In genomic region chr10:440127-440526, GRCh38 we compare ENCODE assay signal across 2 cellular contexts.
TF ChIP-seq lines count a peak whose summit lies in the region.

No MANE protein-coding gene starts in this region.

TF ChIP-seq in A549, 52 proteins besides CTCF, POLR2A, EP300 and RAD21 (continued from another document):
- TF ChIP-seq BCL3 (IDR thresholded peaks at IDR 0.05) (no peak), ATOH8 (CRISPR knock-in tag; IDR thresholded peaks at IDR 0.05; ENCODE audit: low read depth) (no peak), SREBF2 (IDR thresholded peaks at IDR 0.05) (no peak), PHF8 (IDR thresholded peaks at IDR 0.05; ENCODE audit: borderline replicate concordance, low read depth) (no peak), USF2 (IDR thresholded peaks at IDR 0.05) (no peak), CBX2 (IDR thresholded peaks at IDR 0.05; ENCODE audit: borderline replicate concordance, low read depth) (no peak)
TF ChIP-seq in A549: peak in this region for 0.

TF ChIP-seq in K562, 482 proteins besides CTCF, POLR2A, EP300 and RAD21 (continued from another document):
- TF ChIP-seq CBX2 (IDR thresholded peaks at IDR 0.05; ENCODE audit: insufficient read depth, low read length, poor library complexity, severe bottlenecking): no peak
